8 cellular contexts compared by ENCODE assay signal in the genomic region with DNA sequence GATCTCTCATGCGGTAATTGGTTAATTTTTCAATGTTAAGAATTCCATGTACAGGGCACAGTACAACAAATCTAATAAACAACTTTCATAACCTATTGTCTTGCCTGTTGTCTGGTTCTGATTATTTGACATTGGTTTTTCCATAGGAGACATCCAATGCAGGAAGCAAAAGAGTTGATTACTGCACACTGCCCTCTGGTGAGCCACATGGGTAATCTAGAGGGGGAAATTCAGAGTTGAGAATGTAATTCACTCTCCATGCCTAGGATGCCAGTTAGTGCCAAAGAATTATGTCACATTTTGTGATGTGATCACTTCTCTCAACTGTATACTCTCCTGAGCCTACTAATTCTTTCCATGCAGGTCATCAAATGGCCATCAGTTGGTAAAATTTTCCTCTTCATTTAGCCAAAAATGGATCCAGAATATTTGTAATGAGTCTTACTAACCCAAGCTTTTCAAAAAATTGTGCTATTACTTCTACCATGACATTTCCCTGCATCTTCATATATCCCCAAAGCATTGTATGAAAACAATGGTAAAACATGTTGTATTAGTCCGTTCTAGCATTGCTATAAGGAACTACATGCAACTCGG. TPM values are rescaled to one million over a fixed set of nuclear protein-coding genes. Genes with fewer than 3 reads are reported as not detected.
DNase-seq lines count a peak whose midpoint lies in the region; ATAC-seq lines count a peak whose summit lies in the region.

No MANE protein-coding gene starts in this region.

- ATAC-seq in stimulated activated naive B cell treated with anti-CD40 and anti-IgM and Interleukin-4, amounts not matched to agents 10 μg/mL and 1 μg/mL and 100 μg/mL, for 72 hours (replicated peaks) = no peak

- H3K27ac Mint-ChIP-seq in activated CD4-positive, alpha-beta memory T cell treated with anti-CD3 and anti-CD28 coated beads, Interleukin-2, amount 10 ng/mL, durations not matched to agents 7 days and 5 days = no peak overlapping the region
- no peak overlapping the region for H3K27ac Mint-ChIP-seq in stimulated activated naive B cell treated with anti-CD40 and anti-IgM and Interleukin-4, amounts not matched to agents 10 μg/mL and 1 μg/mL and 100 μg/mL, for 72 hours

- peaks cover 1% of the 10 kb centered on the region for H3K4me1 Mint-ChIP-seq in activated CD4-positive, alpha-beta memory T cell treated with anti-CD3 and anti-CD28 coated beads, Interleukin-2, amount 10 ng/mL, durations not matched to agents 7 days and 5 days
- H3K4me1 Mint-ChIP-seq in stimulated activated naive B cell treated with anti-CD40 and anti-IgM and Interleukin-4, amounts not matched to agents 10 μg/mL and 1 μg/mL and 100 μg/mL, for 72 hours = no peaks in the 10 kb centered on the region

- POLR2A ChIA-PET in activated CD4-positive, alpha-beta memory T cell treated with anti-CD3 and anti-CD28 coated beads, Interleukin-2, amount 10 ng/mL, durations not matched to agents 7 days and 5 days (lab: Charles Lee) = no interaction called here

- CTCF ChIA-PET in activated CD4-positive, alpha-beta memory T cell treated with anti-CD3 and anti-CD28 coated beads, Interleukin-2, amount 10 ng/mL, durations not matched to agents 7 days and 5 days (lab: Charles Lee) = no interaction called here

- H3K4me3 Mint-ChIP-seq in activated CD4-positive, alpha-beta memory T cell treated with anti-CD3 and anti-CD28 coated beads, Interleukin-2, amount 10 ng/mL, durations not matched to agents 7 days and 5 days = no peak overlapping the region
- H3K4me3 Mint-ChIP-seq in stimulated activated naive B cell treated with anti-CD40 and anti-IgM and Interleukin-4, amounts not matched to agents 10 μg/mL and 1 μg/mL and 100 μg/mL, for 72 hours = no peak overlapping the region

- DNase-seq in DMS79 treated with DMSO at 0.1 percent for 48 hours (lab: John Stamatoyannopoulos, UW) (peak; percentile 35), DMS79 (lab: John Stamatoyannopoulos, UW) (no peak), NCI-H1930 (lab: John Stamatoyannopoulos, UW) (peak; percentile 20 to 26), amniotic stem cell (lab: John Stamatoyannopoulos, UW) (peak; percentile 8), kidney glomerular epithelial cell (lab: John Stamatoyannopoulos, UW) (peak; percentile 37)
- no peak for DNase-seq in central memory CD4-positive, alpha-beta T cell
- DNase-seq in activated CD4-positive, alpha-beta memory T cell treated with anti-CD3 and anti-CD28 coated beads, Interleukin-2, amount 10 ng/mL, durations not matched to agents 7 days and 5 days = no peak
- DNase-seq in stimulated activated naive B cell treated with anti-CD40 and anti-IgM and Interleukin-4, amounts not matched to agents 10 μg/mL and 1 μg/mL and 100 μg/mL, for 72 hours = no peak

- H3K27me3 Mint-ChIP-seq in activated CD4-positive, alpha-beta memory T cell treated with anti-CD3 and anti-CD28 coated beads, Interleukin-2, amount 10 ng/mL, durations not matched to agents 7 days and 5 days = no peaks in the 10 kb centered on the region
- H3K27me3 Mint-ChIP-seq in stimulated activated naive B cell treated with anti-CD40 and anti-IgM and Interleukin-4, amounts not matched to agents 10 μg/mL and 1 μg/mL and 100 μg/mL, for 72 hours = no peaks in the 10 kb centered on the region

- no peaks in the 10 kb centered on the region for H3K9me3 Mint-ChIP-seq in activated CD4-positive, alpha-beta memory T cell treated with anti-CD3 and anti-CD28 coated beads, Interleukin-2, amount 10 ng/mL, durations not matched to agents 7 days and 5 days
- peaks cover 0 to 4% of the 10 kb centered on the region in 2 donors for H3K9me3 Mint-ChIP-seq in stimulated activated naive B cell treated with anti-CD40 and anti-IgM and Interleukin-4, amounts not matched to agents 10 μg/mL and 1 μg/mL and 100 μg/mL, for 72 hours

- H3K36me3 Mint-ChIP-seq in activated CD4-positive, alpha-beta memory T cell treated with anti-CD3 and anti-CD28 coated beads, Interleukin-2, amount 10 ng/mL, durations not matched to agents 7 days and 5 days (ENCODE audit: low read depth) = no peaks in the 10 kb centered on the region
- H3K36me3 Mint-ChIP-seq in stimulated activated naive B cell treated with anti-CD40 and anti-IgM and Interleukin-4, amounts not matched to agents 10 μg/mL and 1 μg/mL and 100 μg/mL, for 72 hours = peaks cover 0 to 4% of the 10 kb centered on the region in 2 donors

RNA-seq across cellular contexts. Expression of a gene that starts 17.7 kb away (rescaled TPM):
- 10 to 100 TPM; 23.1 to 24.6 TPM for total RNA-seq in activated CD4-positive, alpha-beta memory T cell treated with anti-CD3 and anti-CD28 coated beads, Interleukin-2, amount 10 ng/mL, durations not matched to agents 7 days and 5 days

Comparison
In these comparisons a context has a peak if more than half of its experiments do, and no peak if none do; other contexts are left out.
1. DNase-seq: peak in DMS79 treated with DMSO at 0.1 percent for 48 hours (single experiment), NCI-H1930 (2 of 2), amniotic stem cell (single experiment) and kidney glomerular epithelial cell (single experiment); none in DMS79 (single experiment), central memory CD4-positive, alpha-beta T cell (single experiment), activated CD4-positive, alpha-beta memory T cell treated with anti-CD3 and anti-CD28 coated beads, Interleukin-2, amount 10 ng/mL, durations not matched to agents 7 days and 5 days (single experiment) and stimulated activated naive B cell treated with anti-CD40 and anti-IgM and Interleukin-4, amounts not matched to agents 10 μg/mL and 1 μg/mL and 100 μg/mL, for 72 hours (single experiment).